Comparison of ENCODE assay signal across 26 cellular contexts in genomic region chrX:26747877-26748276, GRCh38.
"Had no signal": no experiment of that assay in that cellular context is flagged by ENCODE, and none has a peak within 500 bp of the region (broad histone marks: within the 10 kb centered on the region; RNA-seq: fewer than 3 reads in every experiment).

No MANE protein-coding gene starts in this region.

- DNase-seq: Karpas-422, KBM-7, MM.1S, MV-4-11, NCI-H1092, NCI-H1417 treated with DMSO at 0.1 percent for 48 hours, NCI-H1436 treated with DMSO at 0.1 percent for 48 hours, NCI-H1694 treated with DMSO at 0.1 percent for 48 hours, NCI-H187 treated with DMSO at 0.1 percent for 48 hours, NCI-H2029, NCI-H2081, NCI-H2171 treated with DMSO at 0.1 percent for 48 hours, NCI-H2227 treated with DMSO at 0.1 percent for 48 hours, NCI-H345, NCI-H446, NCI-H510A treated with DMSO at 0.1 percent for 48 hours, NCI-H524 treated with DMSO at 0.1 percent for 48 hours, NCI-H526 treated with DMSO at 0.1 percent for 48 hours, NCI-H774, PC-9, SHP77, SIG-M5, SK-N-SH, SW 1271 had no signal

- ATAC-seq: Panc1, Right ventricle myocardium inferior had no signal
